In the genomic region with DNA sequence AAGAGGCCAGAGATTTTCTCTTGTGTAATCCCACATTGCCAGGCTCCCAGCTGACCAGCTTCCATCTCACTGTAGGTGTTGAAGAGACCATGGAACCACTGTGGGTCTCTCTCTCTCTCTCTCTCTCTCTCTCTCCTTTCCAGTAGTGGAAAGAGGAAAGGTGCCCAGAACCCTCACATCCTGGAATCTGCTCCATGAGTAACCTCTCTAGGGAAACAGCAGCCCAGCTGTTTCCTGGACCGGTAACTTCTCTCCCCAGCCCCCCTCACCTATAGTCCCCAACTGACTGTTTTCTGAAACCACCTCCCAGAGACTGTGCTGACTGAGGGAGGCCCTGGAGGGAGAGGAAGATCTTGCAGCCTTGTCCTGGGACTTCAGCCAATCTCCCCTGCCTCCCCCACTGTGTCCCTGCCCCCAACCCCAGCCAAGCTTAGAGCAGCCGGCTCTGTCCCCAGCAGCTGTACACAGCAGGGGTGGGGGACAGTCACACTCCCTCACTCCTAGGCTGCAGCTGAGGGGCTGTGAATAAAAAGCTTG, we compare ENCODE assay signal across 1 cellular context.
TF ChIP-seq lines count a peak whose summit lies in the region.

No MANE protein-coding gene starts in this region.

TF ChIP-seq in GM23338, 12 proteins besides CTCF, POLR2A, EP300 and RAD21 (continued from another document):
- TF ChIP-seq, protein P1, sequence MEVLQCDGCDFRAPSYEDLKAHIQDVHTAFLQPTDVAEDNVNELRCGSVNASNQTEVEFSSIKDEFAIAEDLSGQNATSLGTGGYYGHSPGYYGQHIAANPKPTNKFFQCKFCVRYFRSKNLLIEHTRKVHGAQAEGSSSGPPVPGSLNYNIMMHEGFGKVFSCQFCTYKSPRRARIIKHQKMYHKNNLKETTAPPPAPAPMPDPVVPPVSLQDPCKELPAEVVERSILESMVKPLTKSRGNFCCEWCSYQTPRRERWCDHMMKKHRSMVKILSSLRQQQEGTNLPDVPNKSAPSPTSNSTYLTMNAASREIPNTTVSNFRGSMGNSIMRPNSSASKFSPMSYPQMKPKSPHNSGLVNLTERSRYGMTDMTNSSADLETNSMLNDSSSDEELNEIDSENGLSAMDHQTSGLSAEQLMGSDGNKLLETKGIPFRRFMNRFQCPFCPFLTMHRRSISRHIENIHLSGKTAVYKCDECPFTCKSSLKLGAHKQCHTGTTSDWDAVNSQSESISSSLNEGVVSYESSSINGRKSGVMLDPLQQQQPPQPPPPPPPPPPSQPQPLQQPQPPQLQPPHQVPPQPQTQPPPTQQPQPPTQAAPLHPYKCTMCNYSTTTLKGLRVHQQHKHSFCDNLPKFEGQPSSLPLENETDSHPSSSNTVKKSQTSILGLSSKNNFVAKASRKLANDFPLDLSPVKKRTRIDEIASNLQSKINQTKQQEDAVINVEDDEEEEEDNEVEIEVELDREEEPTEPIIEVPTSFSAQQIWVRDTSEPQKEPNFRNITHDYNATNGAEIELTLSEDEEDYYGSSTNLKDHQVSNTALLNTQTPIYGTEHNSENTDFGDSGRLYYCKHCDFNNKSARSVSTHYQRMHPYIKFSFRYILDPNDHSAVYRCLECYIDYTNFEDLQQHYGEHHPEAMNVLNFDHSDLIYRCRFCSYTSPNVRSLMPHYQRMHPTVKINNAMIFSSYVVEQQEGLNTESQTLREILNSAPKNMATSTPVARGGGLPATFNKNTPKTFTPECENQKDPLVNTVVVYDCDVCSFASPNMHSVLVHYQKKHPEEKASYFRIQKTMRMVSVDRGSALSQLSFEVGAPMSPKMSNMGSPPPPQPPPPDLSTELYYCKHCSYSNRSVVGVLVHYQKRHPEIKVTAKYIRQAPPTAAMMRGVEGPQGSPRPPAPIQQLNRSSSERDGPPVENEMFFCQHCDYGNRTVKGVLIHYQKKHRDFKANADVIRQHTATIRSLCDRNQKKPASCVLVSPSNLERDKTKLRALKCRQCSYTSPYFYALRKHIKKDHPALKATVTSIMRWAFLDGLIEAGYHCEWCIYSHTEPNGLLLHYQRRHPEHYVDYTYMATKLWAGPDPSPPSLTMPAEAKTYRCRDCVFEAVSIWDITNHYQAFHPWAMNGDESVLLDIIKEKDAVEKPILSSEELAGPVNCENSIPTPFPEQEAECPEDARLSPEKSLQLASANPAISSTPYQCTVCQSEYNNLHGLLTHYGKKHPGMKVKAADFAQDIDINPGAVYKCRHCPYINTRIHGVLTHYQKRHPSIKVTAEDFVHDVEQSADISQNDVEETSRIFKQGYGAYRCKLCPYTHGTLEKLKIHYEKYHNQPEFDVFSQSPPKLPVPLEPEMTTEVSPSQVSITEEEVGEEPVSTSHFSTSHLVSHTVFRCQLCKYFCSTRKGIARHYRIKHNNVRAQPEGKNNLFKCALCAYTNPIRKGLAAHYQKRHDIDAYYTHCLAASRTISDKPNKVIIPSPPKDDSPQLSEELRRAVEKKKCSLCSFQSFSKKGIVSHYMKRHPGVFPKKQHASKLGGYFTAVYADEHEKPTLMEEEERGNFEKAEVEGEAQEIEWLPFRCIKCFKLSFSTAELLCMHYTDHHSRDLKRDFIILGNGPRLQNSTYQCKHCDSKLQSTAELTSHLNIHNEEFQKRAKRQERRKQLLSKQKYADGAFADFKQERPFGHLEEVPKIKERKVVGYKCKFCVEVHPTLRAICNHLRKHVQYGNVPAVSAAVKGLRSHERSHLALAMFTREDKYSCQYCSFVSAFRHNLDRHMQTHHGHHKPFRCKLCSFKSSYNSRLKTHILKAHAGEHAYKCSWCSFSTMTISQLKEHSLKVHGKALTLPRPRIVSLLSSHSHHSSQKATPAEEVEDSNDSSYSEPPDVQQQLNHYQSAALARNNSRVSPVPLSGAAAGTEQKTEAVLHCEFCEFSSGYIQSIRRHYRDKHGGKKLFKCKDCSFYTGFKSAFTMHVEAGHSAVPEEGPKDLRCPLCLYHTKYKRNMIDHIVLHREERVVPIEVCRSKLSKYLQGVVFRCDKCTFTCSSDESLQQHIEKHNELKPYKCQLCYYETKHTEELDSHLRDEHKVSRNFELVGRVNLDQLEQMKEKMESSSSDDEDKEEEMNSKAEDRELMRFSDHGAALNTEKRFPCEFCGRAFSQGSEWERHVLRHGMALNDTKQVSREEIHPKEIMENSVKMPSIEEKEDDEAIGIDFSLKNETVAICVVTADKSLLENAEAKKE (CRISPR knock-in tag; IDR thresholded peaks at IDR 0.05), result no peak
- TF ChIP-seq EZH2phosphoT487 (IDR thresholded peaks at IDR 0.05; ENCODE audit: unreplicated experiment), result no peak
- no peak for TF ChIP-seq EZH2 (IDR thresholded peaks at IDR 0.05; ENCODE audit: low read depth, unreplicated experiment)
- TF ChIP-seq, protein P2, sequence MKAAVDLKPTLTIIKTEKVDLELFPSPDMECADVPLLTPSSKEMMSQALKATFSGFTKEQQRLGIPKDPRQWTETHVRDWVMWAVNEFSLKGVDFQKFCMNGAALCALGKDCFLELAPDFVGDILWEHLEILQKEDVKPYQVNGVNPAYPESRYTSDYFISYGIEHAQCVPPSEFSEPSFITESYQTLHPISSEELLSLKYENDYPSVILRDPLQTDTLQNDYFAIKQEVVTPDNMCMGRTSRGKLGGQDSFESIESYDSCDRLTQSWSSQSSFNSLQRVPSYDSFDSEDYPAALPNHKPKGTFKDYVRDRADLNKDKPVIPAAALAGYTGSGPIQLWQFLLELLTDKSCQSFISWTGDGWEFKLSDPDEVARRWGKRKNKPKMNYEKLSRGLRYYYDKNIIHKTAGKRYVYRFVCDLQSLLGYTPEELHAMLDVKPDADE (IDR thresholded peaks at IDR 0.05), result no peak
- no peak for TF ChIP-seq POLR2AphosphoS5 (IDR thresholded peaks at IDR 0.05; ENCODE audit: low read depth)
- TF ChIP-seq JUNB (IDR thresholded peaks at IDR 0.05; ENCODE audit: unreplicated experiment), result no peak
- no peak for TF ChIP-seq NANOG (IDR thresholded peaks at IDR 0.05; ENCODE audit: borderline replicate concordance)
- no peak for TF ChIP-seq ZNF331 (CRISPR knock-in tag; IDR thresholded peaks at IDR 0.05; ENCODE audit: low read depth)
- TF ChIP-seq ZNF114 (CRISPR knock-in tag; IDR thresholded peaks at IDR 0.05), result no peak
TF ChIP-seq in GM23338: peak in this region for 0.
